Comparison of ENCODE assay signal across 10 cellular contexts in the genomic region with DNA sequence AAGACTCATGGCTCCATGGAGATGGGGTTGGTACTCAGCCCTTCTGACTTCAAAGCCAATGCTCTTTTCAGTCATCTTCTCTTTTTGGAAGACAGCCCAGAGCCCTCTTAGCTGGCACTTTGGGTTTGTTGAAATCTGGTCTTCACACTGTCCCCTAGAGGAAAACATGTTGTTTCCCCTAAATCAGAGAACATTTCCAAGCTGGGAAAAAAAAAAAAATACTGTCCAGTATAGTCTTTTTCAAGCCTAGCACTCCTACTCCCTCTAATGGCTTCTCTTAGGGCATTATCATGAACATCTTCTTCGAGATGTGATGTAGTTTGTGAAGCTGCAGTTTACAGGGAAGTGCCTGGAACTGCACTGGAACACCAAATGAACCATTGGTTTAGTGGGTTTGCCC. TPM values are rescaled to one million over a fixed set of nuclear protein-coding genes. Genes with fewer than 3 reads are reported as not detected.
DNase-seq lines count a peak whose midpoint lies in the region; ATAC-seq, FAIRE-seq and TF ChIP-seq lines count a peak whose summit lies in the region.
"Had no signal": no experiment of that assay in that cellular context is flagged by ENCODE, and none has a peak within 500 bp of the region (broad histone marks: within the 10 kb centered on the region; RNA-seq: fewer than 3 reads in every experiment).

No MANE protein-coding gene starts in this region.

- CTCF ChIA-PET in PC-9 (lab: Charles Lee), result no interaction called here

- peaks cover 15% of the 10 kb centered on the region for H3K79me2 ChIP-seq in PC-9 (ENCODE audit: low read depth)

- no peak overlapping the region for H2AFZ ChIP-seq in PC-9

- H3K9me2 ChIP-seq in PC-9 (ENCODE audit: insufficient read depth), result no peaks in the 10 kb centered on the region

- WGBS in heart left ventricle, 4 donors, result 4 to 17% (median 6%) methylated on average over 1 of the region's 1 CpG

- no peak for FAIRE-seq in urothelium cell line (lab: Jason Lieb, UNC)

- TF ChIP-seq CTCF in heart left ventricle (IDR thresholded peaks at IDR 0.05), result peak in 11 of 12 donors; percentile 5 to 55 (median 37)
- peak; percentile 33; the same call in 1 of the 2 replicates for TF ChIP-seq CTCF in PC-9 (conservative IDR thresholded peaks at IDR 0.05)
- TF ChIP-seq CTCF in foreskin fibroblast (IDR thresholded peaks at IDR 0.05; ENCODE audit: low read depth, low read length), result peak; percentile 74

- intact Hi-C loops in heart left ventricle (cut with DNase I) (loop anchor here in 7 of 10 donors (2.0 to 10.0 kb wide), 6 partner anchors 67 to 615 kb away; partner anchors contain the start of genes SPATA7 (in 2 of the 7) and GALC (in 1 of the 7)), Right ventricle myocardium inferior (cut with DNase I) (loop anchor here (2.0 to 10.0 kb wide), 3 partner anchors 67 to 373 kb away; partner anchors contain the start of gene SPATA7), PC-9 (cut with micrococcal nuclease; ENCODE audit: unreplicated experiment) (loop anchor here (5.0 kb wide), 1 partner anchor 68 kb away; no protein-coding TSS in a partner anchor)

- H3K4me2 ChIP-seq in PC-9, result no peak overlapping the region

- no peaks in the 10 kb centered on the region for H4K20me1 ChIP-seq in PC-9 (ENCODE audit: insufficient read depth)

- no peak for TF ChIP-seq POLR2A in heart left ventricle (IDR thresholded peaks at IDR 0.05)

- ATAC-seq in heart left ventricle (no peak), Right ventricle myocardium inferior (no peak), HG03135 (IDR thresholded peaks at IDR 0.05; ENCODE audit: unreplicated experiment) (no peak)
- ATAC-seq: activated CD8-positive, alpha-beta T cell treated with anti-CD3 and anti-CD28 coated beads for 36 hours; stimulated activated naive B cell treated with anti-CD40 and anti-IgM and Interleukin-4, amounts not matched to agents 10 μg/mL and 1 μg/mL and 100 μg/mL, for 72 hours had no signal

- BruUV-seq in PC-9 (replicated peaks; lab: Mats Ljungman, UMichigan), result no TSS peak

- H3K27ac ChIP-seq in heart left ventricle (no peak overlapping the region), PC-9 (no peak overlapping the region)

- H3K27me3 ChIP-seq in heart left ventricle (peaks cover 0 to 28% (median 0%) of the 10 kb centered on the region in 9 donors), PC-9 (ENCODE audit: insufficient read depth, low read depth) (no peaks in the 10 kb centered on the region)

- H3K4me1 ChIP-seq in heart left ventricle (peaks cover 3 to 36% (median 26%) of the 10 kb centered on the region in 12 donors), PC-9 (replicated peaks; ENCODE audit: insufficient read depth) (peaks cover 16% of the 10 kb centered on the region; the same call in 1 of the 2 replicates)

- H3F3A ChIP-seq in PC-9 (ENCODE audit: insufficient read depth, low read depth), result peaks cover 6% of the 10 kb centered on the region; the same call in 1 of the 2 replicates

- H3K36me3 ChIP-seq in heart left ventricle, result no peaks in the 10 kb centered on the region
- no peaks in the 10 kb centered on the region for H3K36me3 ChIP-seq in PC-9 (ENCODE audit: low read depth)

- DNase-seq in heart left ventricle, result no peak
- DNase-seq in Right ventricle myocardium inferior (ENCODE audit: missing footprints), result no peak
- DNase-seq in PC-9, result peak in 1 of 2 experiments; percentile 40
- DNase-seq in foreskin fibroblast, result peak; percentile 60 to 82
- peak; percentile 28 for DNase-seq in urothelium cell line (ENCODE audit: low spot score)
- no peak for DNase-seq in activated naive CD4-positive, alpha-beta T cell (lab: John Stamatoyannopoulos, UW)
- DNase-seq in D341Med (ENCODE audit: low spot score), result no peak
- DNase-seq: activated CD8-positive, alpha-beta T cell treated with anti-CD3 and anti-CD28 coated beads for 36 hours; stimulated activated naive B cell treated with anti-CD40 and anti-IgM and Interleukin-4, amounts not matched to agents 10 μg/mL and 1 μg/mL and 100 μg/mL, for 72 hours had no signal

- H3K9me3 ChIP-seq in heart left ventricle (no peaks in the 10 kb centered on the region), PC-9 (ENCODE audit: insufficient read depth, low read depth) (no peaks in the 10 kb centered on the region)

- POLR2A ChIA-PET in PC-9 (lab: Charles Lee; ENCODE audit: unreplicated experiment), result no interaction called here

- H3K4me3 ChIP-seq in heart left ventricle (no peak overlapping the region), PC-9 (no peak overlapping the region), foreskin fibroblast (ENCODE audit: low read depth in 1 of 2, low read length in 2 of 2) (no peak overlapping the region)

RNA-seq across cellular contexts. Expression of gene ZC3H14, which starts 3.0 kb away (rescaled TPM):
- 10 to 100 TPM; 36.8 to 62.7 (median 44.7) TPM for total RNA-seq in heart left ventricle
- 10 to 100 TPM; 27.6 to 38.3 TPM for polyA plus RNA-seq in heart left ventricle
- 38.3 TPM for total RNA-seq in Right ventricle myocardium inferior
- total RNA-seq in PC-9 (2021), result 14.6 and 20.2 TPM in 2 replicates

RNA-seq across cellular contexts. Expression of gene PTPN21, which starts 5.0 kb away (rescaled TPM):
- 10 to 100 TPM; 21.1 to 68.3 (median 34.2) TPM for total RNA-seq in heart left ventricle
- 10 to 100 TPM in 1 of 2 donors, 1 to 10 TPM in 1; 9.4 to 12.2 TPM for polyA plus RNA-seq in heart left ventricle
- total RNA-seq in Right ventricle myocardium inferior, result 30.8 TPM
- total RNA-seq in PC-9 (2021), result 4.0 and 4.7 TPM in 2 replicates
- total RNA-seq: activated CD8-positive, alpha-beta T cell treated with anti-CD3 and anti-CD28 coated beads for 36 hours had no signal

Comparison
In these comparisons a context has a peak if more than half of its experiments do, and no peak if none do; other contexts are left out.
1. DNase-seq: peak in foreskin fibroblast (2 of 2) and urothelium cell line (single experiment); none in heart left ventricle (0 of 5), Right ventricle myocardium inferior (single experiment), activated naive CD4-positive, alpha-beta T cell (0 of 4) and D341Med (single experiment).
2. Peak in every context shown above with its lines, with median percentiles within 50 percentile points of each other: CTCF ChIP-seq.